Comparison of ENCODE assay signal across 20 cellular contexts in genomic region chr3:45790611-45791010, GRCh38. TPM values are rescaled to one million over a fixed set of nuclear protein-coding genes. Genes with fewer than 3 reads are reported as not detected.
DNase-seq lines count a peak whose midpoint lies in the region; ATAC-seq and TF ChIP-seq lines count a peak whose summit lies in the region.
"Had no signal": no experiment of that assay in that cellular context is flagged by ENCODE, and none has a peak within 500 bp of the region (broad histone marks: within the 10 kb centered on the region; RNA-seq: fewer than 3 reads in every experiment).

No MANE protein-coding gene starts in this region.

- H3K9me3 ChIP-seq in Karpas-422 (ENCODE audit: low read length) (no peaks in the 10 kb centered on the region), MM.1S (replicated peaks; ENCODE audit: insufficient read depth, low read length) (no peaks in the 10 kb centered on the region)

- H3K27me3 ChIP-seq in Karpas-422 (ENCODE audit: low read length), result no peaks in the 10 kb centered on the region
- no peaks in the 10 kb centered on the region for H3K27me3 ChIP-seq in MM.1S (replicated peaks; ENCODE audit: insufficient read depth, low read length)

- H4K20me1 ChIP-seq in Karpas-422 (ENCODE audit: insufficient read depth, low read depth, low read length) (no peaks in the 10 kb centered on the region), MM.1S (ENCODE audit: insufficient read depth, low read length) (no peaks in the 10 kb centered on the region)

- peaks cover 52% of the 10 kb centered on the region for H3K27me3 Mint-ChIP-seq in nephron progenitor cell (ENCODE audit: low read depth, poor library complexity)

- H3K36me3 Mint-ChIP-seq in nephron progenitor cell (ENCODE audit: low read depth), result peaks cover 10% of the 10 kb centered on the region

- H3K79me2 ChIP-seq in Karpas-422 (ENCODE audit: low read length) (no peaks in the 10 kb centered on the region), MM.1S (ENCODE audit: low read length) (no peaks in the 10 kb centered on the region)

- TF ChIP-seq CTCF in nephron progenitor cell (IDR thresholded peaks at IDR 0.05), result no peak
- no peak for TF ChIP-seq CTCF in MM.1S (IDR thresholded peaks at IDR 0.05; ENCODE audit: low read length)

- H3K9me2 ChIP-seq in Karpas-422 (replicated peaks; ENCODE audit: insufficient read depth, low read length) (no peaks in the 10 kb centered on the region), MM.1S (replicated peaks; ENCODE audit: insufficient read depth, low read length) (no peaks in the 10 kb centered on the region)

- no peaks in the 10 kb centered on the region for H3K36me3 ChIP-seq in Karpas-422 (ENCODE audit: insufficient read depth, low read length)
- no peaks in the 10 kb centered on the region for H3K36me3 ChIP-seq in MM.1S (replicated peaks; ENCODE audit: insufficient read depth, low read length)

- H3K4me1 Mint-ChIP-seq in nephron progenitor cell, result peaks cover 12% of the 10 kb centered on the region

- H3K4me1 ChIP-seq in Karpas-422 (ENCODE audit: low read length) (peaks cover 8% of the 10 kb centered on the region), MM.1S (ENCODE audit: low read length) (no peaks in the 10 kb centered on the region)

- H3K27ac Mint-ChIP-seq in nephron progenitor cell, result peak overlapping the region; percentile 0

- H3K4me3 ChIP-seq in Karpas-422 (ENCODE audit: low read length) (no peak overlapping the region), MM.1S (ENCODE audit: low read length) (no peak overlapping the region)
- H3K4me3 ChIP-seq: SK-N-MC had no signal

- no peaks in the 10 kb centered on the region for H3F3A ChIP-seq in MM.1S (ENCODE audit: insufficient read depth, low read length)

- H3K4me3 Mint-ChIP-seq in nephron progenitor cell, result no peak overlapping the region
- H3K4me3 Mint-ChIP-seq: CD8-positive, alpha-beta memory T cell had no signal

- H2AFZ ChIP-seq in Karpas-422 (ENCODE audit: low read length) (no peak overlapping the region), MM.1S (ENCODE audit: low read length) (no peak overlapping the region)

- H3K4me2 ChIP-seq in Karpas-422 (ENCODE audit: low read depth, low read length, poor library complexity, severe bottlenecking) (no peak overlapping the region), MM.1S (ENCODE audit: low read depth, low read length) (no peak overlapping the region)
- H3K4me2 ChIP-seq: KMS-11 had no signal

- H3K9ac ChIP-seq in Karpas-422 (ENCODE audit: low read length) (no peak overlapping the region), MM.1S (ENCODE audit: low read length) (no peak overlapping the region)
- H3K9ac ChIP-seq: KMS-11 had no signal

- DNase-seq in NCI-H82 (lab: John Stamatoyannopoulos, UW), result peak; percentile 14
- no peak for DNase-seq in NCI-H82 treated with DMSO at 0.1 percent for 48 hours (lab: John Stamatoyannopoulos, UW; ENCODE audit: unreplicated experiment)
- peak; percentile 55 for DNase-seq in Karpas-422
- DNase-seq in RPMI7951 (ENCODE audit: low read depth), result peak; percentile 41
- no peak for DNase-seq in nephron progenitor cell
- no peak for DNase-seq in MM.1S
- DNase-seq: CD8-positive, alpha-beta memory T cell; NCI-H1048; NCI-H1436; NCI-H2029 treated with DMSO at 0.1 percent for 48 hours; NCI-H345; NCI-H524 treated with DMSO at 0.1 percent for 48 hours; NK-92 treated with Interleukin-12 subunit alpha and Interleukin-12 subunit beta, amount 100 ng/mL, for 24 hours; Right ventricle myocardium superior had no signal

- ATAC-seq in SK-N-SH treated with all-trans-retinoic acid at 6 μM for 48 hours (no peak), HG03378 (IDR thresholded peaks at IDR 0.05; ENCODE audit: unreplicated experiment) (no peak)

- peaks cover 18% of the 10 kb centered on the region for H3K9me3 Mint-ChIP-seq in nephron progenitor cell

- no peak overlapping the region for H3K27ac ChIP-seq in Karpas-422 (ENCODE audit: low read length)
- H3K27ac ChIP-seq in MM.1S (ENCODE audit: low read length), result no peak overlapping the region
- H3K27ac ChIP-seq: KMS-11, SK-N-MC had no signal

TF ChIP-seq in SK-N-SH treated with all-trans-retinoic acid at 6 μM for 48 hours, 23 proteins besides CTCF, POLR2A, EP300 and RAD21:
- no peak for TF ChIP-seq ZC3H10 (CRISPR knock-in tag; IDR thresholded peaks at IDR 0.05)
- no peak for TF ChIP-seq ZNF565 (CRISPR knock-in tag; conservative IDR thresholded peaks at IDR 0.05; ENCODE audit: low read depth)
- no peak for TF ChIP-seq BACH2 (CRISPR knock-in tag; IDR thresholded peaks at IDR 0.05; ENCODE audit: borderline replicate concordance)

RNA-seq across cellular contexts. Expression of gene SLC6A20, which starts 5.7 kb away (rescaled TPM):
- total RNA-seq in Karpas-422 (2014; rRNA removed; shearing (Covaris generic); ENCODE audit: low replicate concordance), result not detected in 2 replicates
- under 0.01 TPM in 1 of 2 replicates, not detected in the other for total RNA-seq in RPMI7951 (2014; rRNA removed; shearing (Covaris generic))
- total RNA-seq: CD8-positive, alpha-beta memory T cell; MCF 10A; OCI-LY7; Right ventricle myocardium superior had no signal

RNA-seq across cellular contexts. Expression of gene LZTFL1, which starts 51.3 kb away (rescaled TPM):
- 4.9 and 6.2 TPM in 2 replicates for total RNA-seq in Karpas-422 (2014; rRNA removed; shearing (Covaris generic); ENCODE audit: low replicate concordance)
- 26.5 and 38.3 TPM in 2 replicates for total RNA-seq in RPMI7951 (2014; rRNA removed; shearing (Covaris generic))

Comparison
In these comparisons a context has a peak if more than half of its experiments do, and no peak if none do; other contexts are left out.
1. DNase-seq: peak in NCI-H82 (single experiment), Karpas-422 (single experiment) and RPMI7951 (single experiment); none in NCI-H82 treated with DMSO at 0.1 percent for 48 hours (single experiment), nephron progenitor cell (single experiment) and MM.1S (single experiment).